ENCODE assay signal across 1 cellular context in genomic region chr1:10152709-10153284, GRCh38.
TF ChIP-seq lines count a peak whose summit lies in the region.

No MANE protein-coding gene starts in this region.

TF ChIP-seq in GM23338, 12 proteins besides CTCF, POLR2A, EP300 and RAD21 (continued from another document):
- no peak for TF ChIP-seq JUNB (IDR thresholded peaks at IDR 0.05; ENCODE audit: unreplicated experiment)
- TF ChIP-seq, protein P1, sequence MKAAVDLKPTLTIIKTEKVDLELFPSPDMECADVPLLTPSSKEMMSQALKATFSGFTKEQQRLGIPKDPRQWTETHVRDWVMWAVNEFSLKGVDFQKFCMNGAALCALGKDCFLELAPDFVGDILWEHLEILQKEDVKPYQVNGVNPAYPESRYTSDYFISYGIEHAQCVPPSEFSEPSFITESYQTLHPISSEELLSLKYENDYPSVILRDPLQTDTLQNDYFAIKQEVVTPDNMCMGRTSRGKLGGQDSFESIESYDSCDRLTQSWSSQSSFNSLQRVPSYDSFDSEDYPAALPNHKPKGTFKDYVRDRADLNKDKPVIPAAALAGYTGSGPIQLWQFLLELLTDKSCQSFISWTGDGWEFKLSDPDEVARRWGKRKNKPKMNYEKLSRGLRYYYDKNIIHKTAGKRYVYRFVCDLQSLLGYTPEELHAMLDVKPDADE (IDR thresholded peaks at IDR 0.05) = no peak
